In the genomic region with DNA sequence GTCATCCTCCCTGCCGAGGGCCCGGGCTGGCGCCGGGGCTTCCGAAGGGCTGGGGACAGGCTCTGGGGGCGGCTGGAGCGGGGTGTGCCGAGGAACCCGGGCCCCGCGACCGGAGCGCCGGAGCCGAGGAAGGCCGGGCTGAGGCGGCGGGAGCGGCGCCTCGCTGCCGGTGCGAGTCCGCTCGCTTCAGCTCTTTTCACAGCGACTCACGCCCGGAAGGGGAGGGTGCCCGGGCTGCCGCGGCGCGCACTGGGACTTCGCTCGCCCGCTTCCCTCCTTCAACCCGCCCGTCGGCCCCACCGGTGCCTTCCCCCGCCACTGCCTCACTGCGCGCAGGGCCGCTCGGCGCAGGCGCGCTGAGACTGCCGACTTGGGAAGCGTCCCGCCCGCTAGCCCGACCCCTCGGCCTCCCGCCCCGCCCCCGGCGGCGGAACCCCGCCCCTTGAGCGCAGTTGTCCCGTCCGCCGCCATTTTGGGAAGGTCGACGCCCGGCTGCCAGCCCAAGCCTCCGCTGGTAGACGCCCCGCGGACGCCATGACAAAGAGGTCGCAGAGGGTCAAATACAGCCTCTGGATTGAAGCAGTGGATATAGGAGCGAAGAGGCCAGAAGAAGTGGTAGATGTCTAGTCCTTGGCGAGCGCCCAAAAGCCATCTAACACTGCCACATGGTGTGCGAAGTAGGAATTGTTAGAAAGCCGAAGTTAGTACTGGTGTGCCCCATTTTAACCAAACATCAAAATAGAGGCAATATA, we compare ENCODE assay signal across 1 cellular context.
TF ChIP-seq lines count a peak whose summit lies in the region.

A gene with protein sequence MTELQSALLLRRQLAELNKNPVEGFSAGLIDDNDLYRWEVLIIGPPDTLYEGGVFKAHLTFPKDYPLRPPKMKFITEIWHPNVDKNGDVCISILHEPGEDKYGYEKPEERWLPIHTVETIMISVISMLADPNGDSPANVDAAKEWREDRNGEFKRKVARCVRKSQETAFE (minus strand): TSS at position 364 of the 752 bp plus-strand sequence. CDS start 359 bp downstream, at position 5.

TF ChIP-seq in K562, 482 proteins besides CTCF, POLR2A, EP300 and RAD21 (continued from another document and continues in another):
- TF ChIP-seq, protein P1, sequence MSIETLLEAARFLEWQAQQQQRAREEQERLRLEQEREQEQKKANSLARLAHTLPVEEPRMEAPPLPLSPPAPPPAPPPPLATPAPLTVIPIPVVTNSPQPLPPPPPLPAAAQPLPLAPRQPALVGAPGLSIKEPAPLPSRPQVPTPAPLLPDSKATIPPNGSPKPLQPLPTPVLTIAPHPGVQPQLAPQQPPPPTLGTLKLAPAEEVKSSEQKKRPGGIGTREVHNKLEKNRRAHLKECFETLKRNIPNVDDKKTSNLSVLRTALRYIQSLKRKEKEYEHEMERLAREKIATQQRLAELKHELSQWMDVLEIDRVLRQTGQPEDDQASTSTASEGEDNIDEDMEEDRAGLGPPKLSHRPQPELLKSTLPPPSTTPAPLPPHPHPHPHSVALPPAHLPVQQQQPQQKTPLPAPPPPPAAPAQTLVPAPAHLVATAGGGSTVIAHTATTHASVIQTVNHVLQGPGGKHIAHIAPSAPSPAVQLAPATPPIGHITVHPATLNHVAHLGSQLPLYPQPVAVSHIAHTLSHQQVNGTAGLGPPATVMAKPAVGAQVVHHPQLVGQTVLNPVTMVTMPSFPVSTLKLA (conservative IDR thresholded peaks at IDR 0.05): peak in 1 of 2 experiments; percentile 39; a peak in 1 of 4 replicates
- TF ChIP-seq ETV1 (tag; conservative IDR thresholded peaks at IDR 0.05; ENCODE audit: low read depth) (no peak), ZNF445 (CRISPR knock-in tag; IDR thresholded peaks at IDR 0.05; ENCODE audit: low read depth) (no peak), ZNF143 (CRISPR knock-in tag; IDR thresholded peaks at IDR 0.05) (peak; percentile 35; the same call in 1 of the 2 replicates), JUND (IDR thresholded peaks at IDR 0.05; ENCODE audit: borderline replicate concordance, low read depth, low read length) (0 out of 2 replicates have a peak, but pooled peaks have one; percentile 2), JUND (tag; IDR thresholded peaks at IDR 0.05; ENCODE audit: borderline replicate concordance, low read depth, low read length) (peak; percentile 19; the same call in 1 of the 3 replicates), BDP1 (IDR thresholded peaks at IDR 0.05; ENCODE audit: insufficient read depth, insufficient read length) (no peak), CBX1 (IDR thresholded peaks at IDR 0.05; ENCODE audit: low read depth) (no peak), L3MBTL2 (IDR thresholded peaks at IDR 0.05) (peak; percentile 13; the same call in 1 of the 2 replicates), KAT7 (CRISPR knock-in tag; IDR thresholded peaks at IDR 0.05; ENCODE audit: borderline replicate concordance) (no peak), SMARCB1 (IDR thresholded peaks at IDR 0.05; ENCODE audit: insufficient read length, low read depth) (no peak), FOSL1 (tag; conservative IDR thresholded peaks at IDR 0.05) (no peak), NCOA4 (IDR thresholded peaks at IDR 0.05; ENCODE audit: partially characterized antibody) (no peak), PTBP1 (IDR thresholded peaks at IDR 0.05; ENCODE audit: low read depth, low read length) (no peak), KDM2B (CRISPR knock-in tag; IDR thresholded peaks at IDR 0.05) (no peak), KHSRP (IDR thresholded peaks at IDR 0.05) (no peak), TRIM24 (IDR thresholded peaks at IDR 0.05) (no peak), KLF13 (tag; IDR thresholded peaks at IDR 0.05; ENCODE audit: borderline replicate concordance, low read depth) (no peak), ELF1 (tag; IDR thresholded peaks at IDR 0.05) (no peak), TBP (optimal IDR thresholded peaks at IDR 0.05; ENCODE audit: low read depth, low read length) (peak; percentile 21), MEIS2 (IDR thresholded peaks at IDR 0.05; ENCODE audit: partially characterized antibody) (peak; percentile 57), HCFC1 (IDR thresholded peaks at IDR 0.05; ENCODE audit: low read depth, low read length) (peak; percentile 90), TAL1 (IDR thresholded peaks at IDR 0.05) (no peak), HNRNPK (IDR thresholded peaks at IDR 0.05; ENCODE audit: low read depth, low read length, poor library complexity, severe bottlenecking) (no peak), C11orf30 (IDR thresholded peaks at IDR 0.05; ENCODE audit: low read depth) (no peak), CSDE1 (IDR thresholded peaks at IDR 0.05) (peak in 1 of 2 experiments; percentile 78; a peak in 1 of 4 replicates), XRCC5 (IDR thresholded peaks at IDR 0.05; ENCODE audit: low read depth, low read length) (no peak), HDAC8 (tag; IDR thresholded peaks at IDR 0.05) (no peak)
- TF ChIP-seq, protein P2, sequence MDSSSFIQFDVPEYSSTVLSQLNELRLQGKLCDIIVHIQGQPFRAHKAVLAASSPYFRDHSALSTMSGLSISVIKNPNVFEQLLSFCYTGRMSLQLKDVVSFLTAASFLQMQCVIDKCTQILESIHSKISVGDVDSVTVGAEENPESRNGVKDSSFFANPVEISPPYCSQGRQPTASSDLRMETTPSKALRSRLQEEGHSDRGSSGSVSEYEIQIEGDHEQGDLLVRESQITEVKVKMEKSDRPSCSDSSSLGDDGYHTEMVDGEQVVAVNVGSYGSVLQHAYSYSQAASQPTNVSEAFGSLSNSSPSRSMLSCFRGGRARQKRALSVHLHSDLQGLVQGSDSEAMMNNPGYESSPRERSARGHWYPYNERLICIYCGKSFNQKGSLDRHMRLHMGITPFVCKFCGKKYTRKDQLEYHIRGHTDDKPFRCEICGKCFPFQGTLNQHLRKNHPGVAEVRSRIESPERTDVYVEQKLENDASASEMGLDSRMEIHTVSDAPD (CRISPR knock-in tag; IDR thresholded peaks at IDR 0.05): no peak
- TF ChIP-seq, protein P3, sequence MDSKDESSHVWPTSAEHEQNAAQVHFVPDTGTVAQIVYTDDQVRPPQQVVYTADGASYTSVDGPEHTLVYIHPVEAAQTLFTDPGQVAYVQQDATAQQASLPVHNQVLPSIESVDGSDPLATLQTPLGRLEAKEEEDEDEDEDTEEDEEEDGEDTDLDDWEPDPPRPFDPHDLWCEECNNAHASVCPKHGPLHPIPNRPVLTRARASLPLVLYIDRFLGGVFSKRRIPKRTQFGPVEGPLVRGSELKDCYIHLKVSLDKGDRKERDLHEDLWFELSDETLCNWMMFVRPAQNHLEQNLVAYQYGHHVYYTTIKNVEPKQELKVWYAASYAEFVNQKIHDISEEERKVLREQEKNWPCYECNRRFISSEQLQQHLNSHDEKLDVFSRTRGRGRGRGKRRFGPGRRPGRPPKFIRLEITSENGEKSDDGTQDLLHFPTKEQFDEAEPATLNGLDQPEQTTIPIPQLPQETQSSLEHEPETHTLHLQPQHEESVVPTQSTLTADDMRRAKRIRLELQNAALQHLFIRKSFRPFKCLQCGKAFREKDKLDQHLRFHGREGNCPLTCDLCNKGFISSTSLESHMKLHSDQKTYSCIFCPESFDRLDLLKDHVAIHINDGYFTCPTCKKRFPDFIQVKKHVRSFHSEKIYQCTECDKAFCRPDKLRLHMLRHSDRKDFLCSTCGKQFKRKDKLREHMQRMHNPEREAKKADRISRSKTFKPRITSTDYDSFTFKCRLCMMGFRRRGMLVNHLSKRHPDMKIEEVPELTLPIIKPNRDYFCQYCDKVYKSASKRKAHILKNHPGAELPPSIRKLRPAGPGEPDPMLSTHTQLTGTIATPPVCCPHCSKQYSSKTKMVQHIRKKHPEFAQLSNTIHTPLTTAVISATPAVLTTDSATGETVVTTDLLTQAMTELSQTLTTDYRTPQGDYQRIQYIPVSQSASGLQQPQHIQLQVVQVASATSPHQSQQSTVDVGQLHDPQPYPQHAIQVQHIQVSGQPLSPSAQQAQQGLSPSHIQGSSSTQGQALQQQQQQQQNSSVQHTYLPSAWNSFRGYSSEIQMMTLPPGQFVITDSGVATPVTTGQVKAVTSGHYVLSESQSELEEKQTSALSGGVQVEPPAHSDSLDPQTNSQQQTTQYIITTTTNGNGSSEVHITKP (IDR thresholded peaks at IDR 0.05; ENCODE audit: partially characterized antibody): peak; percentile 21
- TF ChIP-seq, protein P4, sequence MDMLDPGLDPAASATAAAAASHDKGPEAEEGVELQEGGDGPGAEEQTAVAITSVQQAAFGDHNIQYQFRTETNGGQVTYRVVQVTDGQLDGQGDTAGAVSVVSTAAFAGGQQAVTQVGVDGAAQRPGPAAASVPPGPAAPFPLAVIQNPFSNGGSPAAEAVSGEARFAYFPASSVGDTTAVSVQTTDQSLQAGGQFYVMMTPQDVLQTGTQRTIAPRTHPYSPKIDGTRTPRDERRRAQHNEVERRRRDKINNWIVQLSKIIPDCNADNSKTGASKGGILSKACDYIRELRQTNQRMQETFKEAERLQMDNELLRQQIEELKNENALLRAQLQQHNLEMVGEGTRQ (CRISPR knock-in tag; IDR thresholded peaks at IDR 0.05): no peak
- TF ChIP-seq, protein P5, sequence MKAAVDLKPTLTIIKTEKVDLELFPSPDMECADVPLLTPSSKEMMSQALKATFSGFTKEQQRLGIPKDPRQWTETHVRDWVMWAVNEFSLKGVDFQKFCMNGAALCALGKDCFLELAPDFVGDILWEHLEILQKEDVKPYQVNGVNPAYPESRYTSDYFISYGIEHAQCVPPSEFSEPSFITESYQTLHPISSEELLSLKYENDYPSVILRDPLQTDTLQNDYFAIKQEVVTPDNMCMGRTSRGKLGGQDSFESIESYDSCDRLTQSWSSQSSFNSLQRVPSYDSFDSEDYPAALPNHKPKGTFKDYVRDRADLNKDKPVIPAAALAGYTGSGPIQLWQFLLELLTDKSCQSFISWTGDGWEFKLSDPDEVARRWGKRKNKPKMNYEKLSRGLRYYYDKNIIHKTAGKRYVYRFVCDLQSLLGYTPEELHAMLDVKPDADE (conservative IDR thresholded peaks at IDR 0.05; ENCODE audit: control insufficient read depth, low read depth, low read length): peak; percentile 65
- TF ChIP-seq, protein P6, sequence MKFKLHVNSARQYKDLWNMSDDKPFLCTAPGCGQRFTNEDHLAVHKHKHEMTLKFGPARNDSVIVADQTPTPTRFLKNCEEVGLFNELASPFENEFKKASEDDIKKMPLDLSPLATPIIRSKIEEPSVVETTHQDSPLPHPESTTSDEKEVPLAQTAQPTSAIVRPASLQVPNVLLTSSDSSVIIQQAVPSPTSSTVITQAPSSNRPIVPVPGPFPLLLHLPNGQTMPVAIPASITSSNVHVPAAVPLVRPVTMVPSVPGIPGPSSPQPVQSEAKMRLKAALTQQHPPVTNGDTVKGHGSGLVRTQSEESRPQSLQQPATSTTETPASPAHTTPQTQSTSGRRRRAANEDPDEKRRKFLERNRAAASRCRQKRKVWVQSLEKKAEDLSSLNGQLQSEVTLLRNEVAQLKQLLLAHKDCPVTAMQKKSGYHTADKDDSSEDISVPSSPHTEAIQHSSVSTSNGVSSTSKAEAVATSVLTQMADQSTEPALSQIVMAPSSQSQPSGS (CRISPR knock-in tag; IDR thresholded peaks at IDR 0.05): no peak
- TF ChIP-seq, protein P7, sequence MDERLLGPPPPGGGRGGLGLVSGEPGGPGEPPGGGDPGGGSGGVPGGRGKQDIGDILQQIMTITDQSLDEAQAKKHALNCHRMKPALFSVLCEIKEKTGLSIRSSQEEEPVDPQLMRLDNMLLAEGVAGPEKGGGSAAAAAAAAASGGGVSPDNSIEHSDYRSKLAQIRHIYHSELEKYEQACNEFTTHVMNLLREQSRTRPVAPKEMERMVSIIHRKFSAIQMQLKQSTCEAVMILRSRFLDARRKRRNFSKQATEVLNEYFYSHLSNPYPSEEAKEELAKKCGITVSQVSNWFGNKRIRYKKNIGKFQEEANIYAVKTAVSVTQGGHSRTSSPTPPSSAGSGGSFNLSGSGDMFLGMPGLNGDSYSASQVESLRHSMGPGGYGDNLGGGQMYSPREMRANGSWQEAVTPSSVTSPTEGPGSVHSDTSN (CRISPR knock-in tag; IDR thresholded peaks at IDR 0.05; ENCODE audit: low read depth): no peak
- TF ChIP-seq, protein P7 (tag; conservative IDR thresholded peaks at IDR 0.05; ENCODE audit: low read depth): peak; percentile 47
- TF ChIP-seq, protein P8, sequence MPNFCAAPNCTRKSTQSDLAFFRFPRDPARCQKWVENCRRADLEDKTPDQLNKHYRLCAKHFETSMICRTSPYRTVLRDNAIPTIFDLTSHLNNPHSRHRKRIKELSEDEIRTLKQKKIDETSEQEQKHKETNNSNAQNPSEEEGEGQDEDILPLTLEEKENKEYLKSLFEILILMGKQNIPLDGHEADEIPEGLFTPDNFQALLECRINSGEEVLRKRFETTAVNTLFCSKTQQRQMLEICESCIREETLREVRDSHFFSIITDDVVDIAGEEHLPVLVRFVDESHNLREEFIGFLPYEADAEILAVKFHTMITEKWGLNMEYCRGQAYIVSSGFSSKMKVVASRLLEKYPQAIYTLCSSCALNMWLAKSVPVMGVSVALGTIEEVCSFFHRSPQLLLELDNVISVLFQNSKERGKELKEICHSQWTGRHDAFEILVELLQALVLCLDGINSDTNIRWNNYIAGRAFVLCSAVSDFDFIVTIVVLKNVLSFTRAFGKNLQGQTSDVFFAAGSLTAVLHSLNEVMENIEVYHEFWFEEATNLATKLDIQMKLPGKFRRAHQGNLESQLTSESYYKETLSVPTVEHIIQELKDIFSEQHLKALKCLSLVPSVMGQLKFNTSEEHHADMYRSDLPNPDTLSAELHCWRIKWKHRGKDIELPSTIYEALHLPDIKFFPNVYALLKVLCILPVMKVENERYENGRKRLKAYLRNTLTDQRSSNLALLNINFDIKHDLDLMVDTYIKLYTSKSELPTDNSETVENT (CRISPR knock-in tag; IDR thresholded peaks at IDR 0.05): peak; percentile 53; the same call in 1 of the 2 replicates
- TF ChIP-seq, protein P9, sequence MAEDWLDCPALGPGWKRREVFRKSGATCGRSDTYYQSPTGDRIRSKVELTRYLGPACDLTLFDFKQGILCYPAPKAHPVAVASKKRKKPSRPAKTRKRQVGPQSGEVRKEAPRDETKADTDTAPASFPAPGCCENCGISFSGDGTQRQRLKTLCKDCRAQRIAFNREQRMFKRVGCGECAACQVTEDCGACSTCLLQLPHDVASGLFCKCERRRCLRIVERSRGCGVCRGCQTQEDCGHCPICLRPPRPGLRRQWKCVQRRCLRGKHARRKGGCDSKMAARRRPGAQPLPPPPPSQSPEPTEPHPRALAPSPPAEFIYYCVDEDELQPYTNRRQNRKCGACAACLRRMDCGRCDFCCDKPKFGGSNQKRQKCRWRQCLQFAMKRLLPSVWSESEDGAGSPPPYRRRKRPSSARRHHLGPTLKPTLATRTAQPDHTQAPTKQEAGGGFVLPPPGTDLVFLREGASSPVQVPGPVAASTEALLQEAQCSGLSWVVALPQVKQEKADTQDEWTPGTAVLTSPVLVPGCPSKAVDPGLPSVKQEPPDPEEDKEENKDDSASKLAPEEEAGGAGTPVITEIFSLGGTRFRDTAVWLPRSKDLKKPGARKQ (CRISPR knock-in tag; IDR thresholded peaks at IDR 0.05): no peak
- TF ChIP-seq, protein P10, sequence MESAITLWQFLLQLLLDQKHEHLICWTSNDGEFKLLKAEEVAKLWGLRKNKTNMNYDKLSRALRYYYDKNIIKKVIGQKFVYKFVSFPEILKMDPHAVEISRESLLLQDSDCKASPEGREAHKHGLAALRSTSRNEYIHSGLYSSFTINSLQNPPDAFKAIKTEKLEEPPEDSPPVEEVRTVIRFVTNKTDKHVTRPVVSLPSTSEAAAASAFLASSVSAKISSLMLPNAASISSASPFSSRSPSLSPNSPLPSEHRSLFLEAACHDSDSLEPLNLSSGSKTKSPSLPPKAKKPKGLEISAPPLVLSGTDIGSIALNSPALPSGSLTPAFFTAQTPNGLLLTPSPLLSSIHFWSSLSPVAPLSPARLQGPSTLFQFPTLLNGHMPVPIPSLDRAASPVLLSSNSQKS (CRISPR knock-in tag; IDR thresholded peaks at IDR 0.05): no peak
